In genomic region chr15:78110916-78111475, GRCh38 we compare ENCODE assay signal across 18 cellular contexts. TPM values are rescaled to one million over a fixed set of nuclear protein-coding genes. Genes with fewer than 3 reads are reported as not detected.
A peak's percentile ranks its signal among the peaks of the same experiment; 100 is the strongest.
DNase-seq lines count a peak whose midpoint lies in the region; ATAC-seq and TF ChIP-seq lines count a peak whose summit lies in the region.
"Had no signal": no experiment of that assay in that cellular context is flagged by ENCODE, and none has a peak within 500 bp of the region (broad histone marks: within the 10 kb centered on the region; RNA-seq: fewer than 3 reads in every experiment).

No MANE protein-coding gene starts in this region.

- DNase-seq in activated T-helper 1 cell treated with anti-CD3 and anti-CD28 coated beads, Interleukin-12 subunit alpha, Interleukin-12 subunit beta, Interleukin-2, Interleukin-4 antibody, amounts not matched to agents 30 ng/mL and 10 ng/mL and 1 ng/mL, durations not matched to agents 14 hours and 24 hours and 36 hours (ENCODE audit: low spot score): no peak
- peak; percentile 59 for DNase-seq in chondrocyte (ENCODE audit: low spot score)
- no peak for DNase-seq in neuronal stem cell (ENCODE audit: low spot score)
- DNase-seq in upper lobe of right lung: peak; percentile 43
- DNase-seq in lower leg skin (ENCODE audit: low spot score in 2 of 2): no peak
- no peak for DNase-seq in GM20000 (ENCODE audit: low spot score)
- DNase-seq in AG20443 (ENCODE audit: low spot score): no peak
- DNase-seq: ACHN; AML-193; Caco-2; CD4-positive, alpha-beta T cell; HCEC 1CT; IMR-90 had no signal

- H3K4me3 Mint-ChIP-seq in activated T-helper 1 cell treated with anti-CD3 and anti-CD28 coated beads, Interleukin-12 subunit alpha, Interleukin-12 subunit beta, Interleukin-2, Interleukin-4 antibody, amounts not matched to agents 30 ng/mL and 10 ng/mL and 1 ng/mL, durations not matched to agents 14 hours and 24 hours and 36 hours: no peak overlapping the region
- no peak overlapping the region for H3K4me3 Mint-ChIP-seq in chondrocyte (ENCODE audit: unreplicated experiment)
- H3K4me3 Mint-ChIP-seq: CD4-positive, alpha-beta T cell; GM23338 had no signal

- H2BK5ac ChIP-seq in neuronal stem cell (ENCODE audit: low read length): no peak overlapping the region

- H2BK12ac ChIP-seq in neuronal stem cell (ENCODE audit: low read length): no peak overlapping the region

- no peak overlapping the region for H4K8ac ChIP-seq in neuronal stem cell (ENCODE audit: low read depth, low read length)

- H3K4me1 ChIP-seq in neuronal stem cell (ENCODE audit: control insufficient read depth in 2 of 2, insufficient read depth in 1 of 2, low read depth in 1 of 2, low read length in 2 of 2) (peaks cover 2% of the 10 kb centered on the region in 2 donors), upper lobe of right lung (peaks cover 7% of the 10 kb centered on the region)
- H3K4me1 ChIP-seq: Caco-2 had no signal

- H3K9me3 Mint-ChIP-seq in activated T-helper 1 cell treated with anti-CD3 and anti-CD28 coated beads, Interleukin-12 subunit alpha, Interleukin-12 subunit beta, Interleukin-2, Interleukin-4 antibody, amounts not matched to agents 30 ng/mL and 10 ng/mL and 1 ng/mL, durations not matched to agents 14 hours and 24 hours and 36 hours: no peaks in the 10 kb centered on the region
- no peaks in the 10 kb centered on the region for H3K9me3 Mint-ChIP-seq in chondrocyte (ENCODE audit: low read depth)
- H3K9me3 Mint-ChIP-seq: CD4-positive, alpha-beta T cell; GM23338 had no signal

- no peak overlapping the region for H3K4ac ChIP-seq in neuronal stem cell (ENCODE audit: low read length)

- H4K91ac ChIP-seq in neuronal stem cell (ENCODE audit: low read depth, low read length, poor library complexity): no peak overlapping the region

- no peak overlapping the region for H3K9ac ChIP-seq in neuronal stem cell (ENCODE audit: low read depth, low read length, poor library complexity)

- H3K27ac ChIP-seq in neuronal stem cell (replicated peaks; ENCODE audit: low read length) (no peak overlapping the region), upper lobe of right lung (no peak overlapping the region)
- H3K27ac ChIP-seq: C4-2B, HL-60 had no signal

- TF ChIP-seq CTCF in chondrocyte (IDR thresholded peaks at IDR 0.05) (no peak), upper lobe of right lung (IDR thresholded peaks at IDR 0.05) (no peak), lower leg skin (IDR thresholded peaks at IDR 0.05) (no peak), GM20000 (IDR thresholded peaks at IDR 0.05; ENCODE audit: extremely low read depth, missing control alignments) (no peak)

- intact Hi-C loops in activated T-helper 1 cell treated with anti-CD3 and anti-CD28 coated beads, Interleukin-12 subunit alpha, Interleukin-12 subunit beta, Interleukin-2, Interleukin-4 antibody, amounts not matched to agents 30 ng/mL and 10 ng/mL and 1 ng/mL, durations not matched to agents 14 hours and 24 hours and 36 hours (cut with micrococcal nuclease): loop anchor here (5.0 kb wide), 1 partner anchor 311 kb away; no protein-coding TSS in a partner anchor
- intact Hi-C loops in upper lobe of right lung (cut with DNase I) (loop anchor here (5.0 kb wide), 1 partner anchor 121 kb away; the partner anchor contains the start of gene ACSBG1), lower leg skin (cut with DNase I; ENCODE audit: low total_unique reads) (loop anchor here (5.0 kb wide), 1 partner anchor 131 kb away; no protein-coding TSS in a partner anchor)

- WGBS in neuronal stem cell (ENCODE audit: extremely low coverage in 2 of 2, insufficient read length in 2 of 2, insufficient replicate concordance in 1 of 2), 2 donors: no CpG with 5 or more reads among the region's 10 CpGs
- 92 to 98% methylated on average over 9 to 10 of the region's 10 CpGs for WGBS in lower leg skin, 2 donors

- H3K4me1 Mint-ChIP-seq in activated T-helper 1 cell treated with anti-CD3 and anti-CD28 coated beads, Interleukin-12 subunit alpha, Interleukin-12 subunit beta, Interleukin-2, Interleukin-4 antibody, amounts not matched to agents 30 ng/mL and 10 ng/mL and 1 ng/mL, durations not matched to agents 14 hours and 24 hours and 36 hours (ENCODE audit: low read depth): peaks cover 29% of the 10 kb centered on the region
- no peaks in the 10 kb centered on the region for H3K4me1 Mint-ChIP-seq in chondrocyte (ENCODE audit: low read depth)

- H3K14ac ChIP-seq in neuronal stem cell (ENCODE audit: low read length): no peak overlapping the region

- H3K18ac ChIP-seq in neuronal stem cell (ENCODE audit: low read length): no peak overlapping the region

- no peaks in the 10 kb centered on the region for H3K79me1 ChIP-seq in neuronal stem cell (ENCODE audit: low read depth, low read length)

- peak overlapping the region; percentile 39 for H2AK5ac ChIP-seq in neuronal stem cell (ENCODE audit: low read depth, low read length)

- no peak for ATAC-seq in upper lobe of right lung
- ATAC-seq: GM23338 had no signal

- no peaks in the 10 kb centered on the region for H3K27me3 ChIP-seq in neuronal stem cell (ENCODE audit: control insufficient read depth in 3 of 3, insufficient read depth in 3 of 3, low read depth in 1 of 3, low read length in 3 of 3)
- H3K27me3 ChIP-seq in upper lobe of right lung: no peaks in the 10 kb centered on the region

- no peak overlapping the region for H2BK120ac ChIP-seq in neuronal stem cell (ENCODE audit: low read depth, low read length)

- TF ChIP-seq POLR2A in lower leg skin (IDR thresholded peaks at IDR 0.05): no peak

- H3K23ac ChIP-seq in neuronal stem cell (ENCODE audit: low read depth, low read length, poor library complexity): no peak overlapping the region

- H3K36me3 ChIP-seq in neuronal stem cell (replicated peaks in 1 of 2; ENCODE audit: control insufficient read depth in 2 of 2, insufficient read depth in 2 of 2, low read length in 2 of 2) (peaks cover 0 to 2% of the 10 kb centered on the region in 2 donors), upper lobe of right lung (no peaks in the 10 kb centered on the region)

- peak overlapping the region; percentile 38 for H3K27ac Mint-ChIP-seq in activated T-helper 1 cell treated with anti-CD3 and anti-CD28 coated beads, Interleukin-12 subunit alpha, Interleukin-12 subunit beta, Interleukin-2, Interleukin-4 antibody, amounts not matched to agents 30 ng/mL and 10 ng/mL and 1 ng/mL, durations not matched to agents 14 hours and 24 hours and 36 hours
- no peak overlapping the region for H3K27ac Mint-ChIP-seq in chondrocyte (ENCODE audit: unreplicated experiment)
- H3K27ac Mint-ChIP-seq: CD4-positive, alpha-beta T cell; GM23338 had no signal

- no peak overlapping the region for H2BK15ac ChIP-seq in neuronal stem cell (ENCODE audit: low read length)

- H3K27me3 Mint-ChIP-seq in activated T-helper 1 cell treated with anti-CD3 and anti-CD28 coated beads, Interleukin-12 subunit alpha, Interleukin-12 subunit beta, Interleukin-2, Interleukin-4 antibody, amounts not matched to agents 30 ng/mL and 10 ng/mL and 1 ng/mL, durations not matched to agents 14 hours and 24 hours and 36 hours (ENCODE audit: insufficient read depth): no peaks in the 10 kb centered on the region
- H3K27me3 Mint-ChIP-seq in chondrocyte (ENCODE audit: low read depth): no peaks in the 10 kb centered on the region
- H3K27me3 Mint-ChIP-seq: CD4-positive, alpha-beta T cell had no signal

- H3K4me3 ChIP-seq in neuronal stem cell (ENCODE audit: low read length in 2 of 2) (no peak overlapping the region), upper lobe of right lung (no peak overlapping the region), lower leg skin (ENCODE audit: low read depth, poor library complexity, severe bottlenecking) (no peak overlapping the region)
- H3K4me3 ChIP-seq: GM23338 had no signal

- no peaks in the 10 kb centered on the region for H3K36me3 Mint-ChIP-seq in activated T-helper 1 cell treated with anti-CD3 and anti-CD28 coated beads, Interleukin-12 subunit alpha, Interleukin-12 subunit beta, Interleukin-2, Interleukin-4 antibody, amounts not matched to agents 30 ng/mL and 10 ng/mL and 1 ng/mL, durations not matched to agents 14 hours and 24 hours and 36 hours (ENCODE audit: low read depth)
- H3K36me3 Mint-ChIP-seq in chondrocyte (ENCODE audit: low read depth): no peaks in the 10 kb centered on the region

- H2AFZ ChIP-seq in neuronal stem cell (ENCODE audit: low read length): no peak overlapping the region
- H2AFZ ChIP-seq: GM23338 had no signal

- no peak overlapping the region for H3K4me2 ChIP-seq in neuronal stem cell (ENCODE audit: insufficient read depth, low read length, poor library complexity, severe bottlenecking)
- H3K4me2 ChIP-seq: GM23338 had no signal

- H3K9me3 ChIP-seq in neuronal stem cell (replicated peaks in 1 of 2; ENCODE audit: control insufficient read depth in 2 of 2, insufficient read depth in 1 of 2, low read depth in 1 of 2, low read length in 2 of 2) (no peaks in the 10 kb centered on the region), upper lobe of right lung (no peaks in the 10 kb centered on the region)
- H3K9me3 ChIP-seq: Caco-2 had no signal

RNA-seq across cellular contexts. Expression of gene SH2D7, which starts 18.6 kb away (rescaled TPM):
- total RNA-seq in activated T-helper 1 cell treated with anti-CD3 and anti-CD28 coated beads, Interleukin-12 subunit alpha, Interleukin-12 subunit beta, Interleukin-2, Interleukin-4 antibody, amounts not matched to agents 30 ng/mL and 10 ng/mL and 1 ng/mL, durations not matched to agents 14 hours and 24 hours and 36 hours: not detected in 2 replicates
- total RNA-seq in chondrocyte (not detected in 3 replicates), upper lobe of right lung (not detected), lower leg skin (not detected)
- not detected for polyA plus RNA-seq in neuronal stem cell (2013, experiment 1 of 2)
- polyA plus RNA-seq in neuronal stem cell (2013, experiment 2 of 2): not detected
- total RNA-seq: Caco-2; CD4-positive, alpha-beta T cell; GM23338; HT1080; IMR-90 had no signal
- polyA plus RNA-seq: BJ, IMR-90 had no signal

RNA-seq across cellular contexts. Expression of gene CIB2, which starts 20.2 kb away (rescaled TPM):
- 1.2 and 1.9 TPM in 2 replicates for total RNA-seq in activated T-helper 1 cell treated with anti-CD3 and anti-CD28 coated beads, Interleukin-12 subunit alpha, Interleukin-12 subunit beta, Interleukin-2, Interleukin-4 antibody, amounts not matched to agents 30 ng/mL and 10 ng/mL and 1 ng/mL, durations not matched to agents 14 hours and 24 hours and 36 hours
- total RNA-seq in chondrocyte: 5.7 to 8.8 TPM (median 8.0 TPM) in 3 replicates
- 47.7 TPM for polyA plus RNA-seq in neuronal stem cell (2013, experiment 1 of 2)
- polyA plus RNA-seq in neuronal stem cell (2013, experiment 2 of 2): 46.0 TPM
- 1.9 TPM for total RNA-seq in upper lobe of right lung
- total RNA-seq in lower leg skin: 10 to 100 TPM in 2 of 4 donors, 1 to 10 TPM in 2; 6.6 to 16.2 (median 10.9) TPM

RNA-seq across cellular contexts. Expression of gene TBC1D2B, which starts 33.5 kb away (rescaled TPM):
- 60.8 and 64.7 TPM in 2 replicates for total RNA-seq in activated T-helper 1 cell treated with anti-CD3 and anti-CD28 coated beads, Interleukin-12 subunit alpha, Interleukin-12 subunit beta, Interleukin-2, Interleukin-4 antibody, amounts not matched to agents 30 ng/mL and 10 ng/mL and 1 ng/mL, durations not matched to agents 14 hours and 24 hours and 36 hours
- total RNA-seq in chondrocyte (44.3 to 64.2 TPM (median 58.1 TPM) in 3 replicates), upper lobe of right lung (88.7 TPM), lower leg skin (10 to 100 TPM; 32.4 to 41.7 (median 35.3) TPM)
- 8.2 TPM for polyA plus RNA-seq in neuronal stem cell (2013, experiment 1 of 2)
- polyA plus RNA-seq in neuronal stem cell (2013, experiment 2 of 2): 8.4 TPM

RNA-seq across cellular contexts. Expression of gene IDH3A, which starts 38.2 kb away (rescaled TPM):
- 160 and 163 TPM in 2 replicates for total RNA-seq in activated T-helper 1 cell treated with anti-CD3 and anti-CD28 coated beads, Interleukin-12 subunit alpha, Interleukin-12 subunit beta, Interleukin-2, Interleukin-4 antibody, amounts not matched to agents 30 ng/mL and 10 ng/mL and 1 ng/mL, durations not matched to agents 14 hours and 24 hours and 36 hours
- total RNA-seq in chondrocyte (42.6 to 50.7 TPM (median 48.7 TPM) in 3 replicates), upper lobe of right lung (71.6 TPM), lower leg skin (10 to 100 TPM; 51.0 to 77.2 (median 60.8) TPM)
- 8.8 TPM for polyA plus RNA-seq in neuronal stem cell (2013, experiment 1 of 2)
- 7.7 TPM for polyA plus RNA-seq in neuronal stem cell (2013, experiment 2 of 2)

Comparison
In these comparisons a context has a peak if more than half of its experiments do, and no peak if none do; other contexts are left out.
1. DNase-seq: peak in chondrocyte (single experiment) and upper lobe of right lung (single experiment); none in activated T-helper 1 cell treated with anti-CD3 and anti-CD28 coated beads, Interleukin-12 subunit alpha, Interleukin-12 subunit beta, Interleukin-2, Interleukin-4 antibody, amounts not matched to agents 30 ng/mL and 10 ng/mL and 1 ng/mL, durations not matched to agents 14 hours and 24 hours and 36 hours (single experiment), neuronal stem cell (single experiment), lower leg skin (0 of 2), GM20000 (single experiment) and AG20443 (single experiment).